ENCODE assay signal across 16 cellular contexts in the genomic region with DNA sequence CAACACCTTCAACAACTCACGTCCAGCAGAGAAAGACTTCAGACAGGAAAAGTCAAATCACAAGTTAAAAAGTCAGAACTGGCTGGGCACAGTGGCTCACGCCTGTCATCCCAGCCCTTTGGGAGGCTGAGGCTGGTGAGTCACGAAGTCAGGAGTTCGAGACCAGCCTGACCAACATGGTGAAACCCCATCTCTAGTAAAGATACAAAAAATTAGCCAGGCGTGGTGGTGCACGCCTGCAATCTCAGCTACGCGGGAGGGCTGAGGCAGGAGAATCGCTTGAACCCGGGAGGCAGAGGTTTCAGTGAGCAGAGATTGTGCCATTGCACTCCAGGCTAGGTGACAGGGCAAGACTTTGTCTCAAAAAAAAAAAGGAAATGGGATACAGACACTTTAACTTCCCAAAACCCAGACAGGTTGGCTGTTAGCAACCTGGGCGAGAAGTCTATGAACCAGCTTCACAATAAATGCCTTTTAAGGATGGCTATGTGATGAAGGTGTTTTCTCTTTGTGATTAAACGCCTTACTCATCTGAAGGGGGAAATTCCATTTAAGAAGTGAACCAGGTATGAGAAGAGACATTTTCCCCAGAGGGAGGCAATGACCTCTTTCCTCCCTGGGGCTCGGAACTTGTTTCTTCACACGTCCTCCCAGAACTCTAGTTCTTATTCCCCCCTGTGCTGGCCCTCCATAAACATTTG.
A peak's percentile ranks its signal among the peaks of the same experiment; 100 is the strongest.
DNase-seq lines count a peak whose midpoint lies in the region; ATAC-seq and TF ChIP-seq lines count a peak whose summit lies in the region.
"Had no signal": no experiment of that assay in that cellular context is flagged by ENCODE, and none has a peak within 500 bp of the region (broad histone marks: within the 10 kb centered on the region; RNA-seq: fewer than 3 reads in every experiment).

No MANE protein-coding gene starts in this region.

- ATAC-seq in activated CD4-positive, CD25-positive, alpha-beta regulatory T cell treated with anti-CD3 and anti-CD28 coated beads, Interleukin-2, amount 50 U/mL, for 24 hours: peak; percentile 48 to 58
- peak; percentile 65 for ATAC-seq in activated T-helper 17 cell treated with anti-CD3 and anti-CD28 coated beads, Interleukin-2, amount 50 U/mL, for 72 hours (replicated peaks)
- ATAC-seq in HG02588 (IDR thresholded peaks at IDR 0.05; ENCODE audit: unreplicated experiment) (no peak), HG02970 (IDR thresholded peaks at IDR 0.05; ENCODE audit: low FRiP score, unreplicated experiment) (no peak), HG03432 (IDR thresholded peaks at IDR 0.05; ENCODE audit: unreplicated experiment) (no peak)
- ATAC-seq: T-cell had no signal

- peaks cover 4% of the 10 kb centered on the region for H3K27me3 Mint-ChIP-seq in activated T-helper 17 cell treated with anti-CD3 and anti-CD28 coated beads, Interleukin-2, amount 50 U/mL, for 72 hours
- no peaks in the 10 kb centered on the region for H3K27me3 Mint-ChIP-seq in nephron (ENCODE audit: low read depth)

- no peak for TF ChIP-seq CTCF in nephron (IDR thresholded peaks at IDR 0.05; ENCODE audit: unreplicated experiment in 3 of 3)

- H3K4me3 Mint-ChIP-seq in activated T-helper 17 cell treated with anti-CD3 and anti-CD28 coated beads, Interleukin-2, amount 50 U/mL, for 72 hours: peak overlapping the region; percentile 22
- H3K4me3 Mint-ChIP-seq in nephron: no peak overlapping the region
- H3K4me3 Mint-ChIP-seq: CD14-positive monocyte, T-cell had no signal

- peaks cover 21% of the 10 kb centered on the region for H3K4me1 Mint-ChIP-seq in activated T-helper 17 cell treated with anti-CD3 and anti-CD28 coated beads, Interleukin-2, amount 50 U/mL, for 72 hours
- peaks cover 22% of the 10 kb centered on the region for H3K4me1 Mint-ChIP-seq in nephron

- H3K27ac Mint-ChIP-seq in activated T-helper 17 cell treated with anti-CD3 and anti-CD28 coated beads, Interleukin-2, amount 50 U/mL, for 72 hours: peak overlapping the region; percentile 37
- peak overlapping the region in 2 of 3 experiments; percentile 74 to 80 for H3K27ac Mint-ChIP-seq in nephron
- H3K27ac Mint-ChIP-seq: T-cell had no signal

- no peaks in the 10 kb centered on the region for H3K36me3 Mint-ChIP-seq in activated T-helper 17 cell treated with anti-CD3 and anti-CD28 coated beads, Interleukin-2, amount 50 U/mL, for 72 hours (ENCODE audit: low read depth)
- no peaks in the 10 kb centered on the region for H3K36me3 Mint-ChIP-seq in nephron (ENCODE audit: low read depth)
- H3K36me3 Mint-ChIP-seq: T-cell had no signal

- H3K9me3 Mint-ChIP-seq in activated T-helper 17 cell treated with anti-CD3 and anti-CD28 coated beads, Interleukin-2, amount 50 U/mL, for 72 hours: no peaks in the 10 kb centered on the region
- no peaks in the 10 kb centered on the region for H3K9me3 Mint-ChIP-seq in nephron
- H3K9me3 Mint-ChIP-seq: CD14-positive monocyte, T-cell had no signal

- no peak for DNase-seq in activated CD4-positive, CD25-positive, alpha-beta regulatory T cell treated with anti-CD3 and anti-CD28 coated beads, Interleukin-2, amount 50 U/mL, for 72 hours
- peak; percentile 16 for DNase-seq in ELF-1 (ENCODE audit: low read depth, low spot score)
- DNase-seq: activated gamma-delta T cell, brain microvascular endothelial cell, DMS53, dorsolateral prefrontal cortex, NCI-H146, NCI-H345, T-cell had no signal

Comparison
In these comparisons a context has a peak if more than half of its experiments do, and no peak if none do; other contexts are left out.
1. ATAC-seq: peak in activated CD4-positive, CD25-positive, alpha-beta regulatory T cell treated with anti-CD3 and anti-CD28 coated beads, Interleukin-2, amount 50 U/mL, for 24 hours (2 of 2) and activated T-helper 17 cell treated with anti-CD3 and anti-CD28 coated beads, Interleukin-2, amount 50 U/mL, for 72 hours (single experiment); none in HG02588 (single experiment), HG02970 (single experiment) and HG03432 (single experiment).